In the genomic region with DNA sequence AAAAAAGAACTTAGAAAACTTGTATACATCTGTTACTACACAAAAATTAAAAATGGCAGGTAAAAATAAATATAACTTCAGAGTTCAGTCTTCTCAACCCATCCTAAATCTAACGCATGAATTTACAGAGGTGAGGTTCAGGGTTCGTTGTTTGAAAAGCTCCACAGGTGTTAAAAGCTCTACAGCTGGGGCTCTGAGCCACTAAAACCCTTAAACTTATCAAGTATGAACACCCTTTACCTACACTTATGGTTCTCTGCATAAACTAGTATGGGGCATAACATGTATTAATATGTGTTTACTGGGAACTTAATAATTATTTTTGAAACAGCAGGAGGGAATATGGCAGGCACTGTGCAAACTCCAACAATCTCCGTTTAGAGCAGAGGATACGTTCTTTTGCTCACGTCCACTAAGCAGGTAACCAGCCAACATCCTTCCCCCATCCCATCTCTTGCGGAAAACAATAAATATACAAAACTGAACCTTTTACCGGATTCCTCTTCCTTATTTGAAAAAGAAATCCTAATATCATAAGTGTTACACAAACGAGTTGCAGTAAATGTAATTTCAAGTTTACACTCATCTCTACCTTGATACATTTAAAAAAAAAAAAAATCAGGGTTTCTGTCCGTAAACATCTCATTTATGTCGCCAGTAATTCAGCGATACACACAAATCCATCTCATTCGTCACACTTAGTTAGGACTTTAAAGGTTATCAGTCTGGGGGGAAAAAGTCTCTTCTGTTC, we compare ENCODE assay signal across 8 cellular contexts. TPM values are rescaled to one million over a fixed set of nuclear protein-coding genes. Genes with fewer than 3 reads are reported as not detected.
DNase-seq lines count a peak whose midpoint lies in the region; ATAC-seq and TF ChIP-seq lines count a peak whose summit lies in the region.

No MANE protein-coding gene starts in this region.

- intact Hi-C loops in esophagus muscularis mucosa (cut with DNase I) = loop anchor here (10.0 kb wide), 1 partner anchor 229 kb away; no protein-coding TSS in a partner anchor

- ATAC-seq in GM19351 (IDR thresholded peaks at IDR 0.05; ENCODE audit: unreplicated experiment) = no peak
- ATAC-seq in GM18520 (IDR thresholded peaks at IDR 0.05; ENCODE audit: unreplicated experiment) = no peak

- no peaks in the 10 kb centered on the region for H3K9me3 ChIP-seq in NT2/D1 (ENCODE audit: insufficient read depth, low read length)
- H3K9me3 ChIP-seq in esophagus muscularis mucosa = no peaks in the 10 kb centered on the region

- H3K36me3 ChIP-seq in NT2/D1 (ENCODE audit: insufficient read depth, insufficient read length, low read length) (no peaks in the 10 kb centered on the region), esophagus muscularis mucosa (no peaks in the 10 kb centered on the region), rectal smooth muscle tissue (ENCODE audit: control insufficient read depth, insufficient read depth, low read length) (no peaks in the 10 kb centered on the region)

- H3K9ac ChIP-seq in NT2/D1 (ENCODE audit: insufficient read length, low read depth) (peak overlapping the region; percentile 89), rectal smooth muscle tissue (ENCODE audit: low read length) (no peak overlapping the region)

- DNase-seq in GM12864 (ENCODE audit: low read depth) (no peak), NT2/D1 (ENCODE audit: low read depth, low spot score) (no peak), esophagus muscularis mucosa (ENCODE audit: extremely low spot score) (no peak), hypothalamus (lab: John Stamatoyannopoulos, UW) (no peak), COLO829 (ENCODE audit: low spot score) (no peak)

- H3K4me1 ChIP-seq in NT2/D1 (ENCODE audit: insufficient read depth, insufficient read length) (no peaks in the 10 kb centered on the region), esophagus muscularis mucosa (peaks cover 27 to 49% (median 33%) of the 10 kb centered on the region in 4 donors), rectal smooth muscle tissue (ENCODE audit: control insufficient read depth, insufficient read depth, low read length) (peaks cover 8% of the 10 kb centered on the region)

- WGBS in esophagus muscularis mucosa = 22% methylated on average over 12 of the region's 12 CpGs

- no peak for TF ChIP-seq POLR2A in esophagus muscularis mucosa (IDR thresholded peaks at IDR 0.05; ENCODE audit: low read depth)

- TF ChIP-seq EP300 in esophagus muscularis mucosa (IDR thresholded peaks at IDR 0.05) = no peak

- H3K4me3 ChIP-seq in GM12864 (ENCODE audit: low read depth, low read length) = peak overlapping the region; percentile 56
- peak overlapping the region; percentile 84 for H3K4me3 ChIP-seq in NT2/D1 (ENCODE audit: insufficient read length, low read depth)
- peak overlapping the region; percentile 79 to 91 (median 83) for H3K4me3 ChIP-seq in esophagus muscularis mucosa
- peak overlapping the region; percentile 65 for H3K4me3 ChIP-seq in rectal smooth muscle tissue (ENCODE audit: low read length)

- TF ChIP-seq CTCF in GM12864 (IDR thresholded peaks at IDR 0.05; ENCODE audit: low read depth, low read length, missing control alignments) (no peak), esophagus muscularis mucosa (IDR thresholded peaks at IDR 0.05) (no peak)

- H3K27ac ChIP-seq in esophagus muscularis mucosa (replicated peaks in 1 of 4) (peak overlapping the region; percentile 90 to 94 (median 92)), rectal smooth muscle tissue (ENCODE audit: low read depth, low read length) (no peak overlapping the region)

- H3K27me3 ChIP-seq in NT2/D1 (ENCODE audit: insufficient read depth, insufficient read length) = no peaks in the 10 kb centered on the region
- H3K27me3 ChIP-seq in esophagus muscularis mucosa = no peaks in the 10 kb centered on the region
- no peaks in the 10 kb centered on the region for H3K27me3 ChIP-seq in rectal smooth muscle tissue (ENCODE audit: control insufficient read depth, insufficient read depth, low read length)

RNA-seq across cellular contexts. Expression of a gene that starts 1.3 kb away (rescaled TPM):
- 10 to 100 TPM; 18.1 to 26.9 (median 25.4) TPM for total RNA-seq in esophagus muscularis mucosa

RNA-seq across cellular contexts. Expression of a gene that starts 1.4 kb away (rescaled TPM):
- 1 to 10 TPM in 3 of 4 donors, under 1 TPM in 1; 0.50 to 5.0 (median 4.3) TPM for total RNA-seq in esophagus muscularis mucosa
